Comparison of ENCODE assay signal across 30 cellular contexts in the genomic region with DNA sequence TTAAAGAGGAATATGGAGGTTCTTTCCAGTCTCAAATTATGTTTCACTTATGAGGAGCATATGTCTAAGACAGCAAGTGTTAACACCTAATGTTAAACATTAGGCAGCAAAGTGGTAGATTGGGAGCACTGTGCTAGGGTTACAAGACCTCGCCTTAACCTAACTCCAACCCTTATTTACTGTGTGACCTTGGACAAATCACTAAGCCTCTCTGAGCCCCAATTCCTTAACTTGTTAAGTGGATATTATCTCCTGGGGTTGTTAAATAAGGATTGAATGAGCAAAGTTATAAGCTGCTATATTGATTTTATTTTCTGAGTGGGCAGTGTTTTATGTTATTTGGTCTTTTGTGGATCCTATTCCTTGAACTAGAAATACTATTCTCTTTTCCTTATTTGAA. TPM values are rescaled to one million over a fixed set of nuclear protein-coding genes. Genes with fewer than 3 reads are reported as not detected.
"Had no signal": no experiment of that assay in that cellular context is flagged by ENCODE, and none has a peak within 500 bp of the region (broad histone marks: within the 10 kb centered on the region; RNA-seq: fewer than 3 reads in every experiment).

No MANE protein-coding gene starts in this region.

- ATAC-seq: naive thymus-derived CD4-positive, alpha-beta T cell; natural killer cell; pancreas; psoas muscle; right cardiac atrium; sciatic nerve; stimulated activated memory B cell treated with anti-CD40 and anti-IgM and Interleukin-4, amounts not matched to agents 10 μg/mL and 1 μg/mL and 100 μg/mL, for 72 hours; stimulated activated naive CD8-positive, alpha-beta T cell treated with anti-CD3 and anti-CD28 coated beads, Interleukin-15, amount 100 ng/mL, for 72 hours; stimulated activated naive CD8-positive, alpha-beta T cell treated with anti-CD3 and anti-CD28 coated beads, Interleukin-15, Interleukin-2, amounts not matched to agents 100 U/mL and 50 U/mL, for 24 hours; upper lobe of right lung had no signal

- FAIRE-seq: pancreas had no signal

- H3K9me3 ChIP-seq: neutrophil, pancreas, psoas muscle, spleen, suprapubic skin, testis, tibial artery, transverse colon, upper lobe of right lung, uterus had no signal

- DNase-seq: naive thymus-derived CD4-positive, alpha-beta T cell; natural killer cell; nucleus accumbens; pancreas; psoas muscle; right cardiac atrium; spleen; stimulated activated CD4-positive, alpha-beta T cell treated with anti-CD3 and anti-CD28 coated beads, Interleukin-12 subunit alpha, Interleukin-12 subunit beta, amount 100 ng/mL, for 4 hours; stimulated activated CD4-positive, alpha-beta T cell treated with anti-CD3 and anti-CD28 coated beads, Interleukin-1b, Interleukin-23, amount 100 ng/mL, for 48 hours; stimulated activated CD4-positive, alpha-beta T cell treated with anti-CD3 and anti-CD28 coated beads, Interleukin-4, amount 100 ng/mL, for 1 hour; stimulated activated CD4-positive, alpha-beta T cell treated with anti-CD3 and anti-CD28 coated beads, Interleukin-4, amount 100 ng/mL, for 4 hours; stimulated activated CD8-positive, alpha-beta memory T cell treated with anti-CD3 and anti-CD28 coated beads, Interleukin-4, amount 100 ng/mL, for 48 hours; stimulated activated naive CD4-positive, alpha-beta T cell; stimulated activated naive CD8-positive, alpha-beta T cell treated with anti-CD3 and anti-CD28 coated beads, Interleukin-15, amount 100 ng/mL, for 72 hours; stimulated activated naive CD8-positive, alpha-beta T cell treated with anti-CD3 and anti-CD28 coated beads, Interleukin-15, Interleukin-2, amounts not matched to agents 100 U/mL and 50 U/mL, for 24 hours; substantia nigra; testis; tibial artery; transverse colon; upper lobe of right lung; uterus had no signal

- H3K36me3 Mint-ChIP-seq: natural killer cell had no signal

- H3K27me3 ChIP-seq: neutrophil, pancreas, spleen, suprapubic skin, testis, tibial artery, transverse colon, upper lobe of right lung, uterus had no signal

- H3K27ac ChIP-seq: neutrophil, pancreas, psoas muscle, skin epidermis, spleen, suprapubic skin, testis, tibial artery, transverse colon, upper lobe of right lung, uterus had no signal

- H3K36me3 ChIP-seq: neutrophil, pancreas, spleen, suprapubic skin, transverse colon, upper lobe of right lung, uterus had no signal

- H3K4me3 ChIP-seq: pancreas, psoas muscle, skin epidermis, smooth muscle cell, spleen, suprapubic skin, testis, tibial artery, transverse colon, upper lobe of right lung, uterus had no signal

- H3K4me2 ChIP-seq: smooth muscle cell had no signal

- H3K4me3 Mint-ChIP-seq: naive thymus-derived CD4-positive, alpha-beta T cell; natural killer cell; nephron; neural crest cell; stimulated activated memory B cell treated with anti-CD40 and anti-IgM and Interleukin-4, amounts not matched to agents 10 μg/mL and 1 μg/mL and 100 μg/mL, for 72 hours; stimulated activated naive CD8-positive, alpha-beta T cell treated with anti-CD3 and anti-CD28 coated beads, Interleukin-15, amount 100 ng/mL, for 72 hours; type B pancreatic cell had no signal

- H3K27me3 Mint-ChIP-seq: naive thymus-derived CD4-positive, alpha-beta T cell; stimulated activated naive CD8-positive, alpha-beta T cell treated with anti-CD3 and anti-CD28 coated beads, Interleukin-15, amount 100 ng/mL, for 72 hours; type B pancreatic cell had no signal

- H3K9me3 Mint-ChIP-seq: natural killer cell, nephron had no signal

- H3K27ac Mint-ChIP-seq: naive thymus-derived CD4-positive, alpha-beta T cell; natural killer cell; nephron; stimulated activated memory B cell treated with anti-CD40 and anti-IgM and Interleukin-4, amounts not matched to agents 10 μg/mL and 1 μg/mL and 100 μg/mL, for 72 hours; stimulated activated naive CD8-positive, alpha-beta T cell treated with anti-CD3 and anti-CD28 coated beads, Interleukin-15, amount 100 ng/mL, for 72 hours; type B pancreatic cell had no signal

- H3K4me1 Mint-ChIP-seq: naive thymus-derived CD4-positive, alpha-beta T cell; natural killer cell; nephron; neural crest cell; stimulated activated memory B cell treated with anti-CD40 and anti-IgM and Interleukin-4, amounts not matched to agents 10 μg/mL and 1 μg/mL and 100 μg/mL, for 72 hours; stimulated activated naive CD8-positive, alpha-beta T cell treated with anti-CD3 and anti-CD28 coated beads, Interleukin-15, amount 100 ng/mL, for 72 hours had no signal

- H3K4me1 ChIP-seq: pancreas, psoas muscle, spleen, suprapubic skin, testis, tibial artery, transverse colon, upper lobe of right lung, uterus had no signal

RNA-seq across cellular contexts. Expression of a gene that starts 38.3 kb away (rescaled TPM):
- total RNA-seq: transverse colon had no signal
- polyA plus RNA-seq: naive thymus-derived CD4-positive, alpha-beta T cell; pancreas had no signal
